In genomic region chr15:39961051-39961450, GRCh38 we compare ENCODE assay signal across 21 cellular contexts. TPM values are rescaled to one million over a fixed set of nuclear protein-coding genes. Genes with fewer than 3 reads are reported as not detected.
"Had no signal": no experiment of that assay in that cellular context is flagged by ENCODE, and none has a peak within 500 bp of the region (broad histone marks: within the 10 kb centered on the region; RNA-seq: fewer than 3 reads in every experiment).

No MANE protein-coding gene starts in this region.

- FAIRE-seq: islet of Langerhans had no signal

- H3K27me3 ChIP-seq: breast epithelium, gastrocnemius medialis, sigmoid colon, spleen, upper lobe of right lung had no signal

- H3K4me3 ChIP-seq: breast epithelium, coronary artery, gastrocnemius medialis, sigmoid colon, spleen, upper lobe of right lung had no signal

- H3K27ac ChIP-seq: breast epithelium, coronary artery, epithelial cell of prostate, gastrocnemius medialis, sigmoid colon, upper lobe of right lung had no signal

- DNase-seq: activated B cell treated with CpG ODN at 0.5 μM for 24 hours; activated CD4-positive, alpha-beta T cell treated with anti-CD3 and anti-CD28 coated beads for 36 hours; activated CD4-positive, alpha-beta T cell treated with anti-CD3 and anti-CD28 coated beads, Interleukin-2, amount 50 U/mL, for 4 hours; activated CD8-positive, alpha-beta memory T cell treated with anti-CD3 and anti-CD28 coated beads, Interleukin-2, amount 50 U/mL, for 48 hours; activated naive CD4-positive, alpha-beta T cell; activated T-cell treated with anti-CD3 and anti-CD28 coated beads, Interleukin-2, amount 50 U/mL, for 4 hours; gastrocnemius medialis; hippocampal formation; left ventricle myocardium superior; retina; sigmoid colon; spleen; stimulated activated CD4-positive, alpha-beta T cell treated with anti-CD3 and anti-CD28 coated beads, Interleukin-4, amount 100 ng/mL, for 24 hours; stimulated activated naive CD8-positive, alpha-beta T cell treated with anti-CD3 and anti-CD28 coated beads, Interleukin-15, Interleukin-2, amounts not matched to agents 100 U/mL and 50 U/mL, for 24 hours; T-helper 17 cell; upper lobe of right lung had no signal

- ATAC-seq: activated CD4-positive, alpha-beta T cell treated with anti-CD3 and anti-CD28 coated beads for 36 hours; activated T-cell treated with anti-CD3 and anti-CD28 coated beads, Interleukin-2, amount 50 U/mL, for 4 hours; gastrocnemius medialis; natural killer cell treated with Interleukin-12 subunit alpha and Interleukin-12 subunit beta and Interleukin-15 and Interleukin-18, amount 100 ng/mL, for 72 hours; stimulated activated naive CD8-positive, alpha-beta T cell treated with anti-CD3 and anti-CD28 coated beads, Interleukin-15, Interleukin-2, amounts not matched to agents 100 U/mL and 50 U/mL, for 24 hours; T-helper 17 cell had no signal

- H3K36me3 ChIP-seq: breast epithelium had no signal

- H3K4me1 ChIP-seq: breast epithelium, gastrocnemius medialis, spleen, upper lobe of right lung had no signal

- H3K9me3 ChIP-seq: breast epithelium, gastrocnemius medialis, sigmoid colon, spleen, upper lobe of right lung had no signal

RNA-seq across cellular contexts. Expression of gene GPR176, which starts 41.0 kb away (rescaled TPM):
- total RNA-seq: activated B cell treated with CpG ODN at 0.5 μM for 24 hours, T-helper 17 cell had no signal
